In the genomic region with DNA sequence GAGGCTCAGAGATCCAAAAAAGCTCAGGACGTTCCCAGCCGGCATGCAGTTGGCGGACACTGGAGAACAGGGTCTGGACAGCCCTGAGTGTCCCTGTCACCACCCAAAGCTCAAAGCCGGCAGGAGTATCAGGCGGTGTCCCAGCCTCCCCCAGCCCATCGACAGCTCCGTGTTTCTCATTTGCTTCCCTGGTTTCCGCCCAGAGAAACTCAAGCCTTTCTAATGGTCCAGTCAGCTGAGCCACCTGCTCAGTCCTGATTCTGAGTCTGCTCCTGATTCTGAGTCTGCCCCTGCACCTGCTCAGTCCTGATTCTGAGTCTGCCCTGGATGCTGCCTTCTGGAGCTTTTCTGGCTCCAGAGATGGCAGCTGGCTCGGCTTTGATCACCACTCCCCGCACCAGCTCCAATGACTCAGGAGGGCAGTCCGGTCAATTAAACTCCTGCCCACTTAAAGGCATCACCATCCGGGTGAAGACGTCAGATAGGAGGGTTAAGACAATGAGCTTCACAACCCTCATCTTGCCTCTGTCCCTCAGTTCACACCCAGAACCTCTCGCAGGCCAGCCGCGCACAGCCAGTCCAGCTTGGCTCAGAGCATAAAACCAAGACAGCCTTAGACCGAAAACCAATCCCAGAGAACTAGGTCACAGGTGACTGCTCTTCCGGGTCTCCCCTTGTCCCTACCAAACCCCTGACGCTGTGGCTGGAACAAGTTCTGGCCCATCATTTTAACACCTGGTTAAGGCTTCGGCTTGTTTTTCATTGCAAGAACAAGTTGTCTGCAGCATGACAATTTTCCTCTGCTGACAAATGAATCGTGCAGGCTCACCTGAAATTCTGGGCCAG, we compare ENCODE assay signal across 16 cellular contexts. TPM values are rescaled to one million over a fixed set of nuclear protein-coding genes. Genes with fewer than 3 reads are reported as not detected.
DNase-seq lines count a peak whose midpoint lies in the region; ATAC-seq and TF ChIP-seq lines count a peak whose summit lies in the region.
"Had no signal": no experiment of that assay in that cellular context is flagged by ENCODE, and none has a peak within 500 bp of the region (broad histone marks: within the 10 kb centered on the region; RNA-seq: fewer than 3 reads in every experiment).

No MANE protein-coding gene starts in this region.

- TF ChIP-seq CTCF in right lobe of liver (IDR thresholded peaks at IDR 0.05) (no peak), type B pancreatic cell (conservative IDR thresholded peaks at IDR 0.05) (no peak)

- H3K4me1 ChIP-seq in esophagus (ENCODE audit: control insufficient read depth in 2 of 2, insufficient read depth in 2 of 2, low read length in 1 of 2) = peaks cover 0 to 12% of the 10 kb centered on the region in 2 donors
- H3K4me1 ChIP-seq in right lobe of liver = peaks cover 0 to 13% (median 4%) of the 10 kb centered on the region in 4 donors
- no peaks in the 10 kb centered on the region for H3K4me1 ChIP-seq in CD4-positive, alpha-beta memory T cell (ENCODE audit: insufficient read depth, low read length)
- H3K4me1 ChIP-seq: parathyroid adenoma, thyroid gland had no signal

- WGBS in esophagus, 2 donors = 65 to 68% methylated on average over 21 of the region's 21 CpGs
- 50% methylated on average over 1 of the region's 21 CpGs for WGBS in right lobe of liver (ENCODE audit: insufficient coverage, low coverage, low lambda C conversion rate, missing lambda C conversion rate)

- peaks cover 12% of the 10 kb centered on the region for H3K4me1 Mint-ChIP-seq in type B pancreatic cell (ENCODE audit: unreplicated experiment)
- H3K4me1 Mint-ChIP-seq in CD4-positive, alpha-beta memory T cell = no peaks in the 10 kb centered on the region
- H3K4me1 Mint-ChIP-seq: CD14-positive monocyte had no signal

- POLR2A ChIA-PET in CD4-positive, alpha-beta memory T cell (lab: Charles Lee; ENCODE audit: partially characterized antibody) = no interaction called here

- peak; percentile 5 to 36 (median 21) for ATAC-seq in right lobe of liver

- no peak for TF ChIP-seq POLR2A in right lobe of liver (IDR thresholded peaks at IDR 0.05)

- H3K27me3 ChIP-seq in esophagus (ENCODE audit: control insufficient read depth in 1 of 2, insufficient read depth in 2 of 2, low read length in 2 of 2) (no peaks in the 10 kb centered on the region), right lobe of liver (no peaks in the 10 kb centered on the region)
- H3K27me3 ChIP-seq in CD4-positive, alpha-beta memory T cell (ENCODE audit: insufficient read depth, low read length) = no peaks in the 10 kb centered on the region
- H3K27me3 ChIP-seq: thyroid gland had no signal

- H3K27me3 Mint-ChIP-seq in type B pancreatic cell = peaks cover 47% of the 10 kb centered on the region
- peaks cover 18 to 24% of the 10 kb centered on the region in 2 donors for H3K27me3 Mint-ChIP-seq in CD4-positive, alpha-beta memory T cell

- H3K9me3 ChIP-seq in esophagus (ENCODE audit: control insufficient read depth in 2 of 2, insufficient read depth in 1 of 2, low read depth in 1 of 2, low read length in 1 of 2) (no peaks in the 10 kb centered on the region), right lobe of liver (no peaks in the 10 kb centered on the region)
- no peaks in the 10 kb centered on the region for H3K9me3 ChIP-seq in CD4-positive, alpha-beta memory T cell (ENCODE audit: control insufficient read depth in 1 of 2, low read length in 2 of 2)
- H3K9me3 ChIP-seq: thyroid gland had no signal

- H3K36me3 ChIP-seq in esophagus (ENCODE audit: control insufficient read depth in 2 of 2, insufficient read depth in 2 of 2, low read length in 1 of 2) (no peaks in the 10 kb centered on the region), right lobe of liver (peaks cover 0 to 17% (median 8%) of the 10 kb centered on the region in 4 donors)
- H3K36me3 ChIP-seq in CD4-positive, alpha-beta memory T cell (ENCODE audit: insufficient read depth, low read length) = no peaks in the 10 kb centered on the region
- H3K36me3 ChIP-seq: thyroid gland had no signal

- no peak overlapping the region for H3K4me3 ChIP-seq in esophagus (ENCODE audit: low read depth in 1 of 2, low read length in 2 of 2)
- no peak overlapping the region for H3K4me3 ChIP-seq in right lobe of liver
- no peak overlapping the region for H3K4me3 ChIP-seq in CD4-positive, alpha-beta memory T cell (ENCODE audit: low read length in 2 of 2)
- H3K4me3 ChIP-seq: thyroid gland had no signal

- DNase-seq in activated CD8-positive, alpha-beta memory T cell treated with anti-CD3 and anti-CD28 coated beads, Interleukin-2, amount 50 U/mL, for 48 hours = peak; percentile 29
- no peak for DNase-seq in activated CD8-positive, alpha-beta memory T cell treated with anti-CD3 and anti-CD28 coated beads, Interleukin-2, amount 50 U/mL, for 4 hours
- no peak for DNase-seq in right lobe of liver
- peak; percentile 25 for DNase-seq in type B pancreatic cell (ENCODE audit: extremely low spot score, unreplicated experiment)
- no peak for DNase-seq in G401 (ENCODE audit: low spot score)
- no peak for DNase-seq in CD4-positive, alpha-beta memory T cell
- no peak for DNase-seq in NCI-H1092 treated with DMSO at 0.1 percent for 48 hours (lab: John Stamatoyannopoulos, UW)
- DNase-seq: 8988T; activated CD4-positive, alpha-beta T cell treated with anti-CD3 and anti-CD28 coated beads, Interleukin-2, amount 50 U/mL, for 1 hour; aorta; NCI-H2107; thyroid gland had no signal

- CTCF ChIA-PET in CD4-positive, alpha-beta memory T cell (lab: Charles Lee; ENCODE audit: partially characterized antibody) = interaction anchor here (1.0 kb wide), 1 partner anchor 20 kb away, joined by 3 read pairs; no protein-coding TSS in a partner anchor

- H3K4me3 Mint-ChIP-seq in type B pancreatic cell = no peak overlapping the region
- H3K4me3 Mint-ChIP-seq in CD4-positive, alpha-beta memory T cell = no peak overlapping the region
- H3K4me3 Mint-ChIP-seq: activated T-helper 1 cell treated with anti-CD3 and anti-CD28 coated beads, Interleukin-12 subunit alpha, Interleukin-12 subunit beta, Interleukin-2, Interleukin-4 antibody, amounts not matched to agents 30 ng/mL and 10 ng/mL and 1 ng/mL, durations not matched to agents 14 hours and 24 hours and 36 hours; CD14-positive monocyte had no signal

- in situ Hi-C loops in G401 (cut with HindIII; ENCODE audit: low sequenced_read_pairs) = no loop called here

- H3K9me3 Mint-ChIP-seq in type B pancreatic cell = no peaks in the 10 kb centered on the region
- peaks cover 0 to 2% (median 0%) of the 10 kb centered on the region in 8 donors for H3K9me3 Mint-ChIP-seq in CD4-positive, alpha-beta memory T cell
- H3K9me3 Mint-ChIP-seq: activated T-helper 1 cell treated with anti-CD3 and anti-CD28 coated beads, Interleukin-12 subunit alpha, Interleukin-12 subunit beta, Interleukin-2, Interleukin-4 antibody, amounts not matched to agents 30 ng/mL and 10 ng/mL and 1 ng/mL, durations not matched to agents 14 hours and 24 hours and 36 hours had no signal

- intact Hi-C loops in right lobe of liver (cut with DNase I) = loop anchor here in 1 of 2 donors (10.0 kb wide), 1 partner anchor 88 kb away; no protein-coding TSS in a partner anchor
- intact Hi-C loops in CD4-positive, alpha-beta memory T cell (cut with micrococcal nuclease) = no loop called here

- no peak overlapping the region for H3K27ac Mint-ChIP-seq in type B pancreatic cell
- H3K27ac Mint-ChIP-seq in CD4-positive, alpha-beta memory T cell = no peak overlapping the region
- H3K27ac Mint-ChIP-seq: activated T-helper 1 cell treated with anti-CD3 and anti-CD28 coated beads, Interleukin-12 subunit alpha, Interleukin-12 subunit beta, Interleukin-2, Interleukin-4 antibody, amounts not matched to agents 30 ng/mL and 10 ng/mL and 1 ng/mL, durations not matched to agents 14 hours and 24 hours and 36 hours; CD14-positive monocyte had no signal

- H3K27ac ChIP-seq in esophagus (ENCODE audit: low read depth in 2 of 2, low read length in 1 of 2) (peak overlapping the region; percentile 61 to 79), right lobe of liver (peak overlapping the region; percentile 22 to 40 (median 25))
- no peak overlapping the region for H3K27ac ChIP-seq in CD4-positive, alpha-beta memory T cell (ENCODE audit: low read depth, low read length)
- H3K27ac ChIP-seq: parathyroid adenoma, thyroid gland had no signal

- H3K36me3 Mint-ChIP-seq in type B pancreatic cell = no peaks in the 10 kb centered on the region
- no peaks in the 10 kb centered on the region for H3K36me3 Mint-ChIP-seq in CD4-positive, alpha-beta memory T cell
- H3K36me3 Mint-ChIP-seq: CD14-positive monocyte had no signal

RNA-seq across cellular contexts. Expression of a gene that starts 6.8 kb away (rescaled TPM):
- polyA plus RNA-seq in esophagus = 1 to 10 TPM; 5.4 to 6.5 TPM
- total RNA-seq in right lobe of liver (100 to 1,000 TPM; 165 to 218 (median 207) TPM), type B pancreatic cell (ENCODE audit: low replicate concordance) (5.4 and 6.5 TPM in 2 replicates)
- 0.06 and 0.37 TPM in 2 replicates for total RNA-seq in G401 (2014; rRNA removed; shearing (Covaris generic))
- under 1 TPM; 0.41 to 0.53 TPM for total RNA-seq in CD4-positive, alpha-beta memory T cell
- polyA plus RNA-seq in CD4-positive, alpha-beta memory T cell = under 1 TPM; 0.08 to 0.24 TPM

Comparison
In these comparisons a context has a peak if more than half of its experiments do, and no peak if none do; other contexts are left out.
1. DNase-seq: peak in activated CD8-positive, alpha-beta memory T cell treated with anti-CD3 and anti-CD28 coated beads, Interleukin-2, amount 50 U/mL, for 48 hours (single experiment) and type B pancreatic cell (single experiment); none in activated CD8-positive, alpha-beta memory T cell treated with anti-CD3 and anti-CD28 coated beads, Interleukin-2, amount 50 U/mL, for 4 hours (single experiment), right lobe of liver (0 of 3), G401 (single experiment), CD4-positive, alpha-beta memory T cell (0 of 5) and NCI-H1092 treated with DMSO at 0.1 percent for 48 hours (single experiment).
2. RNA of a gene that starts 6.8 kb away (total RNA-seq): 165 to 218 TPM in right lobe of liver; 5.4 to 6.5 TPM in type B pancreatic cell, 0.41 to 0.53 TPM in CD4-positive, alpha-beta memory T cell and 0.06 to 0.37 TPM in G401; every median in the first group is over 10 times any median in the second.